11 cellular contexts compared by ENCODE assay signal in genomic region chr4:86653237-86653865, GRCh38. TPM values are rescaled to one million over a fixed set of nuclear protein-coding genes. Genes with fewer than 3 reads are reported as not detected.
DNase-seq lines count a peak whose midpoint lies in the region; TF ChIP-seq lines count a peak whose summit lies in the region.
"Had no signal": no experiment of that assay in that cellular context is flagged by ENCODE, and none has a peak within 500 bp of the region (broad histone marks: within the 10 kb centered on the region; RNA-seq: fewer than 3 reads in every experiment).

No MANE protein-coding gene starts in this region.

- peaks cover 13% of the 10 kb centered on the region for H3K9me3 ChIP-seq in AG04450 (ENCODE audit: control insufficient read depth, insufficient read depth, low read length)

- CTCF ChIA-PET in AG04450 (lab: Charles Lee) (interaction anchor here (0.7 kb wide), 1 partner anchor 22 kb away, joined by 4 read pairs; no protein-coding TSS in a partner anchor), GM10248 (lab: Yijun Ruan, JAX) (no interaction called here)

- no peaks in the 10 kb centered on the region for H3K27me3 ChIP-seq in AG04450 (ENCODE audit: control insufficient read depth, insufficient read depth, low read length)

- DNase-seq in AG04450 (ENCODE audit: low read depth, low spot score) (no peak), RPMI8226 (peak; percentile 28), fibroblast of villous mesenchyme (ENCODE audit: low read depth) (no peak), ureter (ENCODE audit: low spot score) (no peak), NCI-H146 (lab: John Stamatoyannopoulos, UW) (no peak), GM10248 (ENCODE audit: extremely low spot score) (no peak), NCI-H1694 treated with DMSO at 0.1 percent for 48 hours (lab: John Stamatoyannopoulos, UW) (no peak)
- DNase-seq: SIG-M5 had no signal

- H3K27ac ChIP-seq in AG04450 (ENCODE audit: low read depth, low read length): no peak overlapping the region
- H3K27ac ChIP-seq: epithelial cell of prostate had no signal

- H3K4me3 ChIP-seq in AG04450 (ENCODE audit: low read depth, low read length) (no peak overlapping the region), fibroblast of villous mesenchyme (ENCODE audit: low read depth, low read length) (no peak overlapping the region)
- H3K4me3 ChIP-seq: mucosa of descending colon had no signal

- POLR2A ChIA-PET in AG04450 (lab: Yijun Ruan, JAX) (no interaction called here), GM10248 (lab: Yijun Ruan, JAX) (no interaction called here)

- peak; percentile 13; the same call in 1 of the 2 replicates for TF ChIP-seq CTCF in AG04450 (IDR thresholded peaks at IDR 0.05; ENCODE audit: low read depth, low read length)
- peak; percentile 70 for TF ChIP-seq CTCF in GM12873 (IDR thresholded peaks at IDR 0.05; ENCODE audit: insufficient read depth, low read depth, low read length, missing control alignments)
- peak; percentile 57 for TF ChIP-seq CTCF in fibroblast of villous mesenchyme (IDR thresholded peaks at IDR 0.05; ENCODE audit: insufficient read depth, low read depth, low read length)
- no peak for TF ChIP-seq CTCF in GM10248 (IDR thresholded peaks at IDR 0.05; ENCODE audit: control extremely low read depth, extremely low read depth, low read depth, missing control alignments)

RNA-seq across cellular contexts. Expression of gene PTPN13, which starts 59.2 kb away (rescaled TPM):
- 25.0 and 26.7 TPM in 2 replicates for polyA plus RNA-seq in AG04450 (2011; rRNA removed)
- polyA minus RNA-seq in AG04450 (2011; rRNA and poly(A)+ RNA removed): 30.3 and 42.2 TPM in 2 replicates
- total RNA-seq in fibroblast of villous mesenchyme (68.3 and 73.0 TPM in 2 replicates), ureter (158 TPM)
